In the genomic region with DNA sequence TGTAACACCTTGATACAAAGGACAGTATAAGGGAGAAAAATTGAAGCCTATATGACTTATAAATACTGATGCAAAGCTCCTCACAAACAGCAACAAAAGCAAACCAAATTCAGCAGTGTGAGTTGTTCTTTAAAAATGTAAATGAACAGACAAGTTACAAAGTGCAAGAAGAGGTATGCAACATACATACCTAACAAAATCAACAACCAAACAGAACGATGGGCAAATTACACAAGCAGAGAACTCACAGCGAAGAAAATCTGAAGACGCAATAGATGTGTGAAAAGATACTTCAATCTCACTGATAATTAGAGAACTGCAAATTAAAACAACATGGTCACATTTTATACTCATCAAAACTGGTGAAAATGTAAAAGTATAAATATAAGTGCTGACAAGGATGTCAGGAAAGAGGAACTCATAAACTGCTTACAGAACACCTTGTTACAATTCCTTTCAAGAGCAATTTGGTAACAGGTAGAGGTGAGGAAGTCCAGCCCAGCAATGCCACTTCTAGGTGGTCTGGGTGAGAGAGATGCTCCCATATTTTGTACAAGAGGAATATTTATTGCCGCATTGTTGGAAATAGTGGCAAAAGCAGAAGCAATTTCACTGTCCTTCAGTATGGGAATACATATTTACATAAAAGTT, we compare ENCODE assay signal across 2 cellular contexts.
TF ChIP-seq lines count a peak whose summit lies in the region.

No MANE protein-coding gene starts in this region.

TF ChIP-seq in A549, 52 proteins besides CTCF, POLR2A, EP300 and RAD21:
- TF ChIP-seq GATA3 (IDR thresholded peaks at IDR 0.05; ENCODE audit: borderline replicate concordance): no peak
- no peak for TF ChIP-seq FOSL2 (IDR thresholded peaks at IDR 0.05)
- TF ChIP-seq FOSL2 (CRISPR knock-in tag; IDR thresholded peaks at IDR 0.05): no peak

TF ChIP-seq in endothelial cell of umbilical vein, 7 proteins besides CTCF, POLR2A, EP300 and RAD21:
- TF ChIP-seq MYC (IDR thresholded peaks at IDR 0.05; ENCODE audit: low read depth, low read length): no peak
- no peak for TF ChIP-seq JUN (IDR thresholded peaks at IDR 0.05; ENCODE audit: borderline replicate concordance, insufficient read depth, insufficient read length, low read depth)
- TF ChIP-seq, protein P1, sequence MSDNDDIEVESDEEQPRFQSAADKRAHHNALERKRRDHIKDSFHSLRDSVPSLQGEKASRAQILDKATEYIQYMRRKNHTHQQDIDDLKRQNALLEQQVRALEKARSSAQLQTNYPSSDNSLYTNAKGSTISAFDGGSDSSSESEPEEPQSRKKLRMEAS (IDR thresholded peaks at IDR 0.05; ENCODE audit: insufficient read depth, insufficient read length): no peak
- no peak for TF ChIP-seq FOS (IDR thresholded peaks at IDR 0.05; ENCODE audit: borderline replicate concordance, insufficient read depth, low read length)
- no peak for TF ChIP-seq GATA2 (IDR thresholded peaks at IDR 0.05; ENCODE audit: insufficient read depth, insufficient read length, low read depth, low read length)
- no peak for TF ChIP-seq POLR2AphosphoS5 (IDR thresholded peaks at IDR 0.05; ENCODE audit: insufficient read depth, low read depth, low read length)
- TF ChIP-seq EZH2 (IDR thresholded peaks at IDR 0.05; ENCODE audit: borderline replicate concordance, low read depth, low read length, severe bottlenecking): no peak
